ENCODE assay signal across 1 cellular context in the genomic region with DNA sequence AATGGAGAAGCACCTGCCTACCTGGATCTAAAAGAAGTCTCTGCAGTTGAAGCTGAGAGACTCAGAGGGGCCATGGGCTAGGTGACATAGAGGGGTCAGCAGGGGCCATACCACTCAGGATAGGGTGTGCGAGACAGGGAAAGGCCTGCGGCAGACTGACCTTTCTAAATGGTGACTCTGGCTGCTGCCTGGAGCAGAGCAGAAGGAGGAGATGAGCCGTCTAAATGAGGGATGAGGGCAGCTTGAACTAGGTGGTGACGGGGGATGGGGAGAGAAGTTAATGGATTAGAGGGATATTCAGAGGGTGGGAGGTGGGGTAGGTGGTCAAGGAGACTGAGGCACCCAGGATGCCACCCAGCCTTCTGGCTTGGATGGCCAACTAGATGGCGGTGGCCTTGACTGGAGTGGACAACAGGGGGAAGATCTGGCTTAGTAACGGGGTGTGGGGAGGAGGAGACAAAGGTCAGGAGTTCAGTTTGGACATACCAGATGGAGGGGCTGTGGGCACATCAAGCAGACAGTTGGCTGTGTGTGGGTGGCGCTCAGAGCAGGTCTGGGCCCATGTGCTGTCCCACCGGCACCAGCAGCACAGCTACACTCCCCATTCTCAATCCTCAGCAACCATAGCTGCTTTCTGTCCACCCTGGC.
TF ChIP-seq lines count a peak whose summit lies in the region.

No MANE protein-coding gene starts in this region.

TF ChIP-seq in HepG2, 621 proteins besides CTCF, POLR2A, EP300 and RAD21:
- 0 out of 2 replicates have a peak, but pooled peaks have one; percentile 22 for TF ChIP-seq GABPB1 (CRISPR knock-in tag; IDR thresholded peaks at IDR 0.05)
- TF ChIP-seq NFE2L2 (IDR thresholded peaks at IDR 0.05; ENCODE audit: low read length): no peak
- 0 out of 2 replicates have a peak, but pooled peaks have one; percentile 65 for TF ChIP-seq NRL (CRISPR knock-in tag; IDR thresholded peaks at IDR 0.05; ENCODE audit: borderline replicate concordance)
- 0 out of 2 replicates have a peak, but pooled peaks have one; percentile 59 for TF ChIP-seq CAMTA2 (CRISPR knock-in tag; IDR thresholded peaks at IDR 0.05; ENCODE audit: borderline replicate concordance)
- TF ChIP-seq, protein P1, sequence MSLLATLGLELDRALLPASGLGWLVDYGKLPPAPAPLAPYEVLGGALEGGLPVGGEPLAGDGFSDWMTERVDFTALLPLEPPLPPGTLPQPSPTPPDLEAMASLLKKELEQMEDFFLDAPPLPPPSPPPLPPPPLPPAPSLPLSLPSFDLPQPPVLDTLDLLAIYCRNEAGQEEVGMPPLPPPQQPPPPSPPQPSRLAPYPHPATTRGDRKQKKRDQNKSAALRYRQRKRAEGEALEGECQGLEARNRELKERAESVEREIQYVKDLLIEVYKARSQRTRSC (CRISPR knock-in tag; IDR thresholded peaks at IDR 0.05; ENCODE audit: low read depth): no peak
- TF ChIP-seq BCL6 (CRISPR knock-in tag; IDR thresholded peaks at IDR 0.05): 0 out of 2 replicates have a peak, but pooled peaks have one; percentile 16
- TF ChIP-seq LCORL (IDR thresholded peaks at IDR 0.05): no peak
- no peak for TF ChIP-seq LCORL (CRISPR knock-in tag; IDR thresholded peaks at IDR 0.05)
- TF ChIP-seq, protein P2, sequence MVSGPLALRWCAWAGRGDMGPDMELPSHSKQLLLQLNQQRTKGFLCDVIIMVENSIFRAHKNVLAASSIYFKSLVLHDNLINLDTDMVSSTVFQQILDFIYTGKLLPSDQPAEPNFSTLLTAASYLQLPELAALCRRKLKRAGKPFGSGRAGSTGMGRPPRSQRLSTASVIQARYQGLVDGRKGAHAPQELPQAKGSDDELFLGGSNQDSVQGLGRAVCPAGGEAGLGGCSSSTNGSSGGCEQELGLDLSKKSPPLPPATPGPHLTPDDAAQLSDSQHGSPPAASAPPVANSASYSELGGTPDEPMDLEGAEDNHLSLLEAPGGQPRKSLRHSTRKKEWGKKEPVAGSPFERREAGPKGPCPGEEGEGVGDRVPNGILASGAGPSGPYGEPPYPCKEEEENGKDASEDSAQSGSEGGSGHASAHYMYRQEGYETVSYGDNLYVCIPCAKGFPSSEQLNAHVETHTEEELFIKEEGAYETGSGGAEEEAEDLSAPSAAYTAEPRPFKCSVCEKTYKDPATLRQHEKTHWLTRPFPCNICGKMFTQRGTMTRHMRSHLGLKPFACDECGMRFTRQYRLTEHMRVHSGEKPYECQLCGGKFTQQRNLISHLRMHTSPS (CRISPR knock-in tag; IDR thresholded peaks at IDR 0.05; ENCODE audit: low read depth): peak; percentile 18; the same call in 1 of the 2 replicates
- TF ChIP-seq, protein P3, sequence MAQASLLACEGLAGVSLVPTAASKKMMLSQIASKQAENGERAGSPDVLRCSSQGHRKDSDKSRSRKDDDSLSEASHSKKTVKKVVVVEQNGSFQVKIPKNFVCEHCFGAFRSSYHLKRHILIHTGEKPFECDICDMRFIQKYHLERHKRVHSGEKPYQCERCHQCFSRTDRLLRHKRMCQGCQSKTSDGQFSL (CRISPR knock-in tag; IDR thresholded peaks at IDR 0.05): no peak
- TF ChIP-seq, protein P4, sequence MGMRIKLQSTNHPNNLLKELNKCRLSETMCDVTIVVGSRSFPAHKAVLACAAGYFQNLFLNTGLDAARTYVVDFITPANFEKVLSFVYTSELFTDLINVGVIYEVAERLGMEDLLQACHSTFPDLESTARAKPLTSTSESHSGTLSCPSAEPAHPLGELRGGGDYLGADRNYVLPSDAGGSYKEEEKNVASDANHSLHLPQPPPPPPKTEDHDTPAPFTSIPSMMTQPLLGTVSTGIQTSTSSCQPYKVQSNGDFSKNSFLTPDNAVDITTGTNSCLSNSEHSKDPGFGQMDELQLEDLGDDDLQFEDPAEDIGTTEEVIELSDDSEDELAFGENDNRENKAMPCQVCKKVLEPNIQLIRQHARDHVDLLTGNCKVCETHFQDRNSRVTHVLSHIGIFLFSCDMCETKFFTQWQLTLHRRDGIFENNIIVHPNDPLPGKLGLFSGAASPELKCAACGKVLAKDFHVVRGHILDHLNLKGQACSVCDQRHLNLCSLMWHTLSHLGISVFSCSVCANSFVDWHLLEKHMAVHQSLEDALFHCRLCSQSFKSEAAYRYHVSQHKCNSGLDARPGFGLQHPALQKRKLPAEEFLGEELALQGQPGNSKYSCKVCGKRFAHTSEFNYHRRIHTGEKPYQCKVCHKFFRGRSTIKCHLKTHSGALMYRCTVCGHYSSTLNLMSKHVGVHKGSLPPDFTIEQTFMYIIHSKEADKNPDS (CRISPR knock-in tag; IDR thresholded peaks at IDR 0.05): no peak
- 0 out of 2 replicates have a peak, but pooled peaks have one; percentile 34 for TF ChIP-seq NR2F6 (IDR thresholded peaks at IDR 0.05)
- 0 out of 2 replicates have a peak, but pooled peaks have one; percentile 56 for TF ChIP-seq NR2F6 (CRISPR knock-in tag; IDR thresholded peaks at IDR 0.05)
- TF ChIP-seq ZNF768 (CRISPR knock-in tag; IDR thresholded peaks at IDR 0.05): peak; percentile 70; the same call in 1 of the 2 replicates
- TF ChIP-seq KAT7 (CRISPR knock-in tag; IDR thresholded peaks at IDR 0.05; ENCODE audit: borderline replicate concordance): 0 out of 2 replicates have a peak, but pooled peaks have one; percentile 42
- no peak for TF ChIP-seq HMG20B (CRISPR knock-in tag; conservative IDR thresholded peaks at IDR 0.05)
- 0 out of 2 replicates have a peak, but pooled peaks have one; percentile 47 for TF ChIP-seq ZNF333 (CRISPR knock-in tag; IDR thresholded peaks at IDR 0.05; ENCODE audit: borderline replicate concordance)
- TF ChIP-seq CENPT (CRISPR knock-in tag; IDR thresholded peaks at IDR 0.05; ENCODE audit: low read depth): 0 out of 2 replicates have a peak, but pooled peaks have one; percentile 15
- TF ChIP-seq, protein P5, sequence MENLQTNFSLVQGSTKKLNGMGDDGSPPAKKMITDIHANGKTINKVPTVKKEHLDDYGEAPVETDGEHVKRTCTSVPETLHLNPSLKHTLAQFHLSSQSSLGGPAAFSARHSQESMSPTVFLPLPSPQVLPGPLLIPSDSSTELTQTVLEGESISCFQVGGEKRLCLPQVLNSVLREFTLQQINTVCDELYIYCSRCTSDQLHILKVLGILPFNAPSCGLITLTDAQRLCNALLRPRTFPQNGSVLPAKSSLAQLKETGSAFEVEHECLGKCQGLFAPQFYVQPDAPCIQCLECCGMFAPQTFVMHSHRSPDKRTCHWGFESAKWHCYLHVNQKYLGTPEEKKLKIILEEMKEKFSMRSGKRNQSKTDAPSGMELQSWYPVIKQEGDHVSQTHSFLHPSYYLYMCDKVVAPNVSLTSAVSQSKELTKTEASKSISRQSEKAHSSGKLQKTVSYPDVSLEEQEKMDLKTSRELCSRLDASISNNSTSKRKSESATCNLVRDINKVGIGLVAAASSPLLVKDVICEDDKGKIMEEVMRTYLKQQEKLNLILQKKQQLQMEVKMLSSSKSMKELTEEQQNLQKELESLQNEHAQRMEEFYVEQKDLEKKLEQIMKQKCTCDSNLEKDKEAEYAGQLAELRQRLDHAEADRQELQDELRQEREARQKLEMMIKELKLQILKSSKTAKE (CRISPR knock-in tag; IDR thresholded peaks at IDR 0.05; ENCODE audit: borderline replicate concordance): no peak
- no peak for TF ChIP-seq HHEX (CRISPR knock-in tag; IDR thresholded peaks at IDR 0.05)
- TF ChIP-seq HNF4A (CRISPR knock-in tag; IDR thresholded peaks at IDR 0.05): peak; percentile 9; the same call in 1 of the 2 replicates
- no peak for TF ChIP-seq KLF6 (CRISPR knock-in tag; IDR thresholded peaks at IDR 0.05)
- TF ChIP-seq RARA (CRISPR knock-in tag; IDR thresholded peaks at IDR 0.05): peak; percentile 40; the same call in 1 of the 2 replicates
- TF ChIP-seq ZNF337 (CRISPR knock-in tag; IDR thresholded peaks at IDR 0.05; ENCODE audit: borderline replicate concordance, low read depth): no peak
- TF ChIP-seq ZNF510 (CRISPR knock-in tag; IDR thresholded peaks at IDR 0.05; ENCODE audit: low read depth): no peak
- 0 out of 2 replicates have a peak, but pooled peaks have one; percentile 36 for TF ChIP-seq ZNF891 (CRISPR knock-in tag; IDR thresholded peaks at IDR 0.05)
- TF ChIP-seq ZNF788 (CRISPR knock-in tag; IDR thresholded peaks at IDR 0.05; ENCODE audit: borderline replicate concordance): 0 out of 2 replicates have a peak, but pooled peaks have one; percentile 13
- TF ChIP-seq, protein P6, sequence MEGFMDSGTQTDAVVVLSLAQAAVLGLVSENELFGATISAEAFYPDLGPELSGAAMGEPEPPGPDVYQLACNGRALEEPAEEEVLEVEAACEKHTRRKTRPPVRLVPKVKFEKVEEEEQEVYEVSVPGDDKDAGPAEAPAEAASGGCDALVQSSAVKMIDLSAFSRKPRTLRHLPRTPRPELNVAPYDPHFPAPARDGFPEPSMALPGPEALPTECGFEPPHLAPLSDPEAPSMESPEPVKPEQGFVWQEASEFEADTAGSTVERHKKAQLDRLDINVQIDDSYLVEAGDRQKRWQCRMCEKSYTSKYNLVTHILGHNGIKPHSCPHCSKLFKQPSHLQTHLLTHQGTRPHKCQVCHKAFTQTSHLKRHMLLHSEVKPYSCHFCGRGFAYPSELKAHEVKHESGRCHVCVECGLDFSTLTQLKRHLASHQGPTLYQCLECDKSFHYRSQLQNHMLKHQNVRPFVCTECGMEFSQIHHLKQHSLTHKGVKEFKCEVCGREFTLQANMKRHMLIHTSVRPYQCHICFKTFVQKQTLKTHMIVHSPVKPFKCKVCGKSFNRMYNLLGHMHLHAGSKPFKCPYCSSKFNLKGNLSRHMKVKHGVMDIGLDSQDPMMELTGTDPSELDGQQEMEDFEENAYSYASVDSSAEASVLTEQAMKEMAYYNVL (CRISPR knock-in tag; IDR thresholded peaks at IDR 0.05; ENCODE audit: borderline replicate concordance): 0 out of 2 replicates have a peak, but pooled peaks have one; percentile 51
- TF ChIP-seq SPEN (CRISPR knock-in tag; IDR thresholded peaks at IDR 0.05; ENCODE audit: low read depth): 0 out of 2 replicates have a peak, but pooled peaks have one; percentile 1
- TF ChIP-seq, protein P7, sequence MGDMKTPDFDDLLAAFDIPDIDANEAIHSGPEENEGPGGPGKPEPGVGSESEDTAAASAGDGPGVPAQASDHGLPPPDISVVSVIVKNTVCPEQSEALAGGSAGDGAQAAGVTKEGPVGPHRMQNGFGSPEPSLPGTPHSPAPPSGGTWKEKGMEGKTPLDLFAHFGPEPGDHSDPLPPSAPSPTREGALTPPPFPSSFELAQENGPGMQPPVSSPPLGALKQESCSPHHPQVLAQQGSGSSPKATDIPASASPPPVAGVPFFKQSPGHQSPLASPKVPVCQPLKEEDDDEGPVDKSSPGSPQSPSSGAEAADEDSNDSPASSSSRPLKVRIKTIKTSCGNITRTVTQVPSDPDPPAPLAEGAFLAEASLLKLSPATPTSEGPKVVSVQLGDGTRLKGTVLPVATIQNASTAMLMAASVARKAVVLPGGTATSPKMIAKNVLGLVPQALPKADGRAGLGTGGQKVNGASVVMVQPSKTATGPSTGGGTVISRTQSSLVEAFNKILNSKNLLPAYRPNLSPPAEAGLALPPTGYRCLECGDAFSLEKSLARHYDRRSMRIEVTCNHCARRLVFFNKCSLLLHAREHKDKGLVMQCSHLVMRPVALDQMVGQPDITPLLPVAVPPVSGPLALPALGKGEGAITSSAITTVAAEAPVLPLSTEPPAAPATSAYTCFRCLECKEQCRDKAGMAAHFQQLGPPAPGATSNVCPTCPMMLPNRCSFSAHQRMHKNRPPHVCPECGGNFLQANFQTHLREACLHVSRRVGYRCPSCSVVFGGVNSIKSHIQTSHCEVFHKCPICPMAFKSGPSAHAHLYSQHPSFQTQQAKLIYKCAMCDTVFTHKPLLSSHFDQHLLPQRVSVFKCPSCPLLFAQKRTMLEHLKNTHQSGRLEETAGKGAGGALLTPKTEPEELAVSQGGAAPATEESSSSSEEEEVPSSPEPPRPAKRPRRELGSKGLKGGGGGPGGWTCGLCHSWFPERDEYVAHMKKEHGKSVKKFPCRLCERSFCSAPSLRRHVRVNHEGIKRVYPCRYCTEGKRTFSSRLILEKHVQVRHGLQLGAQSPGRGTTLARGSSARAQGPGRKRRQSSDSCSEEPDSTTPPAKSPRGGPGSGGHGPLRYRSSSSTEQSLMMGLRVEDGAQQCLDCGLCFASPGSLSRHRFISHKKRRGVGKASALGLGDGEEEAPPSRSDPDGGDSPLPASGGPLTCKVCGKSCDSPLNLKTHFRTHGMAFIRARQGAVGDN (CRISPR knock-in tag; IDR thresholded peaks at IDR 0.05): peak; percentile 64
- no peak for TF ChIP-seq ZNF329 (CRISPR knock-in tag; IDR thresholded peaks at IDR 0.05; ENCODE audit: low read depth)
